ENCODE assay signal across 13 cellular contexts in the genomic region with DNA sequence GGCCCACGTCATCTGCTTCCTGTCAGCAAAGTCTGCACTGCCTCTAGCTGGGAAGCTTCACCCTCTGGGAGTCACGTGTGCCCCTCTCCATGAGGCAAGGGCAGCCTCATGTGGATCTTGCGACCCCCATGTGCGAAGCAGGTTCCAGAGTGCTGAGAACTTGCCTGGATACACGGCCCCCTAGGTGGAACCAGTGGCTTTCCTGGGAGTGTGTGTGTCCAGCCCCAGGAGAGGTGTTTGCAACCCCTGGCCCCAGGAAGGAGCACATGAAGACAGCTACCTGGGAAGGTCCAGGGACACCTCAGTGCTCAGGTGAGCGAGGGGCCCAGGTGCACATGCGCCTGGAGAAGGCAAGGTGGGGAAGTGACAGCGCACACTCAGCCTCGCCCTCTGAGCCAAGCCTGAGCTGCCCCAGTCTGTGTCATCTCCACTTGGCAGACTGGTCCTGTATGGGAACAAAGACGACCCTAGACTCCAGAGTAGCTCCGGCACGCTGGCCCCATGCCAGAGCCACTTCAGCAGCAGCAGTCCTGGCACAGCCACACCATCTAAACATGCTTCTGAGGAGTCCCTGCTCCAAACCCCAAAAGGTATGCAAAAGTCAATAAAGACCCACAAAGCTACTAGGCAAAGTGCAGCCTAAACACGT. TPM values are rescaled to one million over a fixed set of nuclear protein-coding genes. Genes with fewer than 3 reads are reported as not detected.
DNase-seq lines count a peak whose midpoint lies in the region; ATAC-seq and TF ChIP-seq lines count a peak whose summit lies in the region.
"Had no signal": no experiment of that assay in that cellular context is flagged by ENCODE, and none has a peak within 500 bp of the region (broad histone marks: within the 10 kb centered on the region; RNA-seq: fewer than 3 reads in every experiment).

No MANE protein-coding gene starts in this region.

- peaks cover 27% of the 10 kb centered on the region for H3K4me1 ChIP-seq in BLaER1

- intact Hi-C loops in dorsolateral prefrontal cortex (cut with DNase I), result loop anchor here in 1 of 2 donors (10.0 kb wide), 1 partner anchor 235 kb away; the partner anchor contains the start of gene DIP2A

- H3K27ac Mint-ChIP-seq in nephron progenitor cell, result peak overlapping the region; percentile 93
- H3K27ac Mint-ChIP-seq: dendritic cell treated with granulocyte-macrophage colony-stimulating factor and Interleukin-4, amounts not matched to agents 40 ng/mL and 50 ng/mL, for 4 days had no signal

- peaks cover 34% of the 10 kb centered on the region for H4K20me1 ChIP-seq in BLaER1

- H3K9me3 ChIP-seq in BLaER1, result no peaks in the 10 kb centered on the region

- H3K9me3 Mint-ChIP-seq in nephron progenitor cell, result no peaks in the 10 kb centered on the region
- H3K9me3 Mint-ChIP-seq: dendritic cell treated with granulocyte-macrophage colony-stimulating factor and Interleukin-4, amounts not matched to agents 40 ng/mL and 50 ng/mL, for 4 days had no signal

- no peak overlapping the region; the same call in 1 of the 2 replicates for H3K9ac ChIP-seq in BLaER1

- H3K36me3 Mint-ChIP-seq in nephron progenitor cell (ENCODE audit: low read depth), result peaks cover 33% of the 10 kb centered on the region

- H3K27me3 ChIP-seq in BLaER1, result no peaks in the 10 kb centered on the region
- H3K27me3 ChIP-seq in dorsolateral prefrontal cortex, result no peaks in the 10 kb centered on the region
- H3K27me3 ChIP-seq: hepatocyte had no signal

- no peak overlapping the region for H3K4me3 Mint-ChIP-seq in nephron progenitor cell
- H3K4me3 Mint-ChIP-seq: dendritic cell treated with granulocyte-macrophage colony-stimulating factor and Interleukin-4, amounts not matched to agents 40 ng/mL and 50 ng/mL, for 4 days had no signal

- TF ChIP-seq CTCF in dorsolateral prefrontal cortex (IDR thresholded peaks at IDR 0.05 in 54 of 56, conservative IDR thresholded peaks at IDR 0.05 in 2 of 56; ENCODE audit: low read depth in 1 of 56, partially characterized antibody in 56 of 56) (no peak), nephron progenitor cell (IDR thresholded peaks at IDR 0.05) (no peak)

- peaks cover 31% of the 10 kb centered on the region for H3K4me1 Mint-ChIP-seq in nephron progenitor cell

- peaks cover 49% of the 10 kb centered on the region for H3K36me3 ChIP-seq in BLaER1

- peaks cover 5% of the 10 kb centered on the region for H3K27me3 Mint-ChIP-seq in nephron progenitor cell (ENCODE audit: low read depth, poor library complexity)
- H3K27me3 Mint-ChIP-seq: dendritic cell treated with granulocyte-macrophage colony-stimulating factor and Interleukin-4, amounts not matched to agents 40 ng/mL and 50 ng/mL, for 4 days had no signal

- H3K4me3 ChIP-seq in BLaER1 (no peak overlapping the region), dorsolateral prefrontal cortex (peak overlapping the region in 1 of 59 donors; percentile 3)
- H3K4me3 ChIP-seq: hepatocyte had no signal

- peak overlapping the region; percentile 42 for H3K4me2 ChIP-seq in BLaER1
- H3K4me2 ChIP-seq: hepatocyte had no signal

- peak; percentile 82 for DNase-seq in NCI-H2029 treated with DMSO at 0.1 percent for 48 hours (lab: John Stamatoyannopoulos, UW)
- DNase-seq in dorsolateral prefrontal cortex, result peak in 2 of 10 donors; percentile 36 to 63
- no peak for DNase-seq in nephron progenitor cell
- no peak for DNase-seq in amniotic stem cell (lab: John Stamatoyannopoulos, UW)
- DNase-seq in T-helper 1 cell, result no peak
- DNase-seq: activated effector memory CD4-positive, alpha-beta T cell treated with Interleukin-2 at 50 U/mL for 16 hours; left colon; NCI-H187 treated with DMSO at 0.1 percent for 48 hours had no signal

- H3K27ac ChIP-seq in BLaER1, result 0 out of 2 replicates have a peak overlapping the region, but pooled peaks have one; percentile 22
- peak overlapping the region in 49 of 59 donors; percentile 8 to 82 (median 63) for H3K27ac ChIP-seq in dorsolateral prefrontal cortex
- H3K27ac ChIP-seq: hepatocyte had no signal

- ATAC-seq in GM19467 (IDR thresholded peaks at IDR 0.05; ENCODE audit: unreplicated experiment) (no peak), HG03139 (IDR thresholded peaks at IDR 0.05; ENCODE audit: unreplicated experiment) (no peak)
- ATAC-seq: left colon had no signal

RNA-seq across cellular contexts. Expression of gene LSS, which starts 8.9 kb away (rescaled TPM):
- 100 to 1,000 TPM in 93 of 120 experiments, 10 to 100 TPM in 27; 61.5 to 278 (median 121) TPM for total RNA-seq in dorsolateral prefrontal cortex

RNA-seq across cellular contexts. Expression of gene SPATC1L, which starts 35.5 kb away (rescaled TPM):
- 10 to 100 TPM in 116 of 120 experiments, 1 to 10 TPM in 4; 4.3 to 38.8 (median 21.8) TPM for total RNA-seq in dorsolateral prefrontal cortex
